In the genomic region with DNA sequence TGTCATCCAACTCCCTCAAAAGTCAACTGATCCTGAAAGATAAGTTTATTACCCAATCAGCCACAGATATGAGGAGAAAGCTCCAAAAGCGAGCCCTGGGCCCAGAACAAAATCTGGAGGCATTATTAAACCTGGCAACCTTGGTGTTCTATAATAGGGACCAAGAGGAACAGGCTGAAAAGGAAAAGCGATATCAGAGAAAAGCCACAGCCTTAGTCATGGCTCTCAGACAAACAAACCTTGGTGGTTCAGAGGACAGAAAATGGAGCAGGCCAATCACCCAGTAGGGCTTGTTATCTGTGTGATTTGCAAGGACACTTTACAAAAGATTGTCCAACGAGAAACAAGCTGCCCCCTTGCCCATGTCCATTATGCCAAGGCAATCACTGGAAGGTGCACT, we compare ENCODE assay signal across 7 cellular contexts. TPM values are rescaled to one million over a fixed set of nuclear protein-coding genes. Genes with fewer than 3 reads are reported as not detected.
"Had no signal": no experiment of that assay in that cellular context is flagged by ENCODE, and none has a peak within 500 bp of the region (broad histone marks: within the 10 kb centered on the region; RNA-seq: fewer than 3 reads in every experiment).

No MANE protein-coding gene starts in this region.

RNA-seq across cellular contexts. Expression of gene EPYC, which starts 19.4 kb away (rescaled TPM):
- total RNA-seq: GM23248, GM23338, H1, H7, H9, HFFc6 had no signal
- polyA plus RNA-seq: GM23248, GM23338, H1 had no signal

RNA-seq across cellular contexts. Expression of gene CCER1, which starts 30.4 kb away (rescaled TPM):
- total RNA-seq: GM23248, GM23338, H1, H4, H7, H9, HFFc6 had no signal
- polyA plus RNA-seq: GM23248, GM23338, H1 had no signal
